In the genomic region with DNA sequence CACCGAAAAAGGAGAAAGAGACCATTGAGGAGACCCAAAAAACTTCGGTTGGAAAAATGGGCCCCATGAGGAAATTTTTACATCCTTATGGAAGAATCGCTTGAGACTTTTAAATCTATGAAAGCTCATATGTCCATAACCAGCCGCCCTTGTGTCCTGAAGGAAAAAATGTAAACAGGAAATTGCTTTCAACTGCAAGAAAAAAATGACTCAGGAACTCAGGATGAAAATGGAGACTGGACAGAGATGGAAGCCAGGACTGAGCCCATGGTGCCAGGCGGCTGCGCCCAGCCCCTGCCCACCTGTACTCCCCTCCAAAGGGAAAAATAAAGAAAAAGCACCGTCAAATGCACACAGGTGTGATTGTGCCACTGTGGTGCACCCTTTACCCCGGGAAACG, we compare ENCODE assay signal across 16 cellular contexts.
DNase-seq lines count a peak whose midpoint lies in the region; ATAC-seq, FAIRE-seq and TF ChIP-seq lines count a peak whose summit lies in the region.
"Had no signal": no experiment of that assay in that cellular context is flagged by ENCODE, and none has a peak within 500 bp of the region (broad histone marks: within the 10 kb centered on the region; RNA-seq: fewer than 3 reads in every experiment).

No MANE protein-coding gene starts in this region.

- peaks cover 10% of the 10 kb centered on the region for H3K4me1 ChIP-seq in adipocyte (ENCODE audit: control insufficient read depth, insufficient read depth, low read length)
- H3K4me1 ChIP-seq in trophoblast cell (ENCODE audit: control insufficient read depth in 1 of 2, insufficient read depth in 2 of 2, low read length in 2 of 2) = no peaks in the 10 kb centered on the region
- H3K4me1 ChIP-seq: Caco-2, HAP-1, lower lobe of right lung had no signal

- H3K36me3 ChIP-seq in adipocyte (ENCODE audit: control insufficient read depth, insufficient read depth, low read length, severe bottlenecking) (no peaks in the 10 kb centered on the region), trophoblast cell (ENCODE audit: control insufficient read depth in 1 of 2, insufficient read depth in 2 of 2, low read length in 2 of 2) (no peaks in the 10 kb centered on the region)
- H3K36me3 ChIP-seq: HAP-1, lower lobe of right lung, MG63 had no signal

- no peak overlapping the region for H2BK120ac ChIP-seq in trophoblast cell (ENCODE audit: insufficient read depth, low read length, poor library complexity)

- peaks cover 6% of the 10 kb centered on the region for H3K4me1 Mint-ChIP-seq in activated CD4-positive, alpha-beta T cell treated with anti-CD3 and anti-CD28 coated beads, Interleukin-2, amount 10 ng/mL, durations not matched to agents 24 days and 14 days
- peaks cover 17% of the 10 kb centered on the region for H3K4me1 Mint-ChIP-seq in T-helper 17 cell
- H3K4me1 Mint-ChIP-seq: immature natural killer cell had no signal

- no peaks in the 10 kb centered on the region for H3K79me2 ChIP-seq in trophoblast cell (ENCODE audit: control insufficient read depth, insufficient read depth, low read length, poor library complexity)

- H3K4ac ChIP-seq in trophoblast cell (ENCODE audit: low read depth, low read length) = no peak overlapping the region

- no peak overlapping the region for H4K12ac ChIP-seq in trophoblast cell (ENCODE audit: low read depth, low read length)

- TF ChIP-seq POLR2A in H54 (IDR thresholded peaks at IDR 0.05; ENCODE audit: low read depth, low read length) = no peak

- no peak overlapping the region for H3K27ac ChIP-seq in trophoblast cell (ENCODE audit: low read depth, low read length)
- H3K27ac ChIP-seq: lower lobe of right lung had no signal

- H3K27me3 ChIP-seq in adipocyte (replicated peaks; ENCODE audit: control insufficient read depth, insufficient read depth, low read length) (peaks cover 15% of the 10 kb centered on the region), trophoblast cell (ENCODE audit: insufficient read depth, low read length) (no peaks in the 10 kb centered on the region)
- H3K27me3 ChIP-seq: MG63 had no signal

- no peak for ATAC-seq in T-helper 17 cell

- H3K14ac ChIP-seq in trophoblast cell (ENCODE audit: low read length) = no peak overlapping the region

- peak; percentile 54 for DNase-seq in AG08395 (ENCODE audit: low spot score)
- DNase-seq in GM04504 (ENCODE audit: low read depth) = peak; percentile 5
- peak; percentile 42 for DNase-seq in adipocyte (ENCODE audit: low read depth)
- DNase-seq in fibroblast of villous mesenchyme (ENCODE audit: low read depth) = peak; percentile 65
- no peak for DNase-seq in trophoblast cell
- DNase-seq in H54 (ENCODE audit: insufficient read length, low spot score) = no peak
- DNase-seq in activated CD4-positive, alpha-beta T cell treated with anti-CD3 and anti-CD28 coated beads, Interleukin-2, amount 10 ng/mL, durations not matched to agents 24 days and 14 days = no peak
- DNase-seq in T-helper 17 cell = no peak
- DNase-seq: activated CD4-positive, alpha-beta T cell treated with anti-CD3 and anti-CD28 coated beads for 1 hour; activated gamma-delta T cell; immature natural killer cell; lower lobe of right lung had no signal

- no peak overlapping the region for H3K4me2 ChIP-seq in trophoblast cell (ENCODE audit: low read length)

- H3K9ac ChIP-seq in adipocyte (ENCODE audit: low read length) (no peak overlapping the region), trophoblast cell (ENCODE audit: low read length) (no peak overlapping the region)

- no peak overlapping the region for H2BK5ac ChIP-seq in trophoblast cell (ENCODE audit: low read depth, low read length, poor library complexity)

- H3K9me3 ChIP-seq in adipocyte (ENCODE audit: control insufficient read depth, low read length) (no peaks in the 10 kb centered on the region), trophoblast cell (ENCODE audit: insufficient read depth, low read depth, low read length) (no peaks in the 10 kb centered on the region), T-helper 17 cell (ENCODE audit: control insufficient read depth, low read length, poor library complexity, severe bottlenecking) (no peaks in the 10 kb centered on the region)
- H3K9me3 ChIP-seq: Caco-2, HAP-1, lower lobe of right lung had no signal

- no peaks in the 10 kb centered on the region for H3K9me3 Mint-ChIP-seq in activated CD4-positive, alpha-beta T cell treated with anti-CD3 and anti-CD28 coated beads, Interleukin-2, amount 10 ng/mL, durations not matched to agents 24 days and 14 days

- no CpG with 5 or more reads among the region's 9 CpGs for WGBS in trophoblast cell (ENCODE audit: extremely low coverage, insufficient coverage, insufficient read length)

- H3K4me3 ChIP-seq in adipocyte (ENCODE audit: low read length) (no peak overlapping the region), fibroblast of villous mesenchyme (ENCODE audit: low read depth, low read length) (peak overlapping the region; percentile 6), trophoblast cell (ENCODE audit: low read depth, low read length) (no peak overlapping the region)
- H3K4me3 ChIP-seq: HAP-1, lower lobe of right lung, MG63 had no signal

- no peak for TF ChIP-seq CTCF in fibroblast of villous mesenchyme (IDR thresholded peaks at IDR 0.05; ENCODE audit: insufficient read depth, low read depth, low read length)

- no peak overlapping the region for H4K91ac ChIP-seq in trophoblast cell (ENCODE audit: low read depth, low read length)

- H2AK5ac ChIP-seq in trophoblast cell (ENCODE audit: low read length) = no peak overlapping the region

- H3K79me1 ChIP-seq in trophoblast cell (ENCODE audit: low read length) = no peaks in the 10 kb centered on the region

- no peak for FAIRE-seq in H54 (lab: Jason Lieb, UNC)
- FAIRE-seq: endometrium had no signal

- H4K8ac ChIP-seq in trophoblast cell (ENCODE audit: low read depth, low read length) = no peak overlapping the region

- H3K27ac Mint-ChIP-seq in activated CD4-positive, alpha-beta T cell treated with anti-CD3 and anti-CD28 coated beads, Interleukin-2, amount 10 ng/mL, durations not matched to agents 24 days and 14 days = no peak overlapping the region
- no peak overlapping the region for H3K27ac Mint-ChIP-seq in T-helper 17 cell
- H3K27ac Mint-ChIP-seq: immature natural killer cell had no signal

- no peak overlapping the region for H3K18ac ChIP-seq in trophoblast cell (ENCODE audit: low read length)

- no peaks in the 10 kb centered on the region for H3K36me3 Mint-ChIP-seq in activated CD4-positive, alpha-beta T cell treated with anti-CD3 and anti-CD28 coated beads, Interleukin-2, amount 10 ng/mL, durations not matched to agents 24 days and 14 days (ENCODE audit: low read depth)
- no peaks in the 10 kb centered on the region for H3K36me3 Mint-ChIP-seq in T-helper 17 cell (ENCODE audit: low read depth)
- H3K36me3 Mint-ChIP-seq: immature natural killer cell had no signal

- no peak overlapping the region for H3K23ac ChIP-seq in trophoblast cell (ENCODE audit: low read length)

- no peak overlapping the region for H3K4me3 Mint-ChIP-seq in activated CD4-positive, alpha-beta T cell treated with anti-CD3 and anti-CD28 coated beads, Interleukin-2, amount 10 ng/mL, durations not matched to agents 24 days and 14 days
- no peak overlapping the region for H3K4me3 Mint-ChIP-seq in T-helper 17 cell
- H3K4me3 Mint-ChIP-seq: immature natural killer cell had no signal

- H2AFZ ChIP-seq in trophoblast cell (ENCODE audit: insufficient read depth, low read length, poor library complexity) = no peak overlapping the region

- intact Hi-C loops in activated CD4-positive, alpha-beta T cell treated with anti-CD3 and anti-CD28 coated beads, Interleukin-2, amount 10 ng/mL, durations not matched to agents 24 days and 14 days (cut with micrococcal nuclease) = no loop called here

- H3K27me3 Mint-ChIP-seq in activated CD4-positive, alpha-beta T cell treated with anti-CD3 and anti-CD28 coated beads, Interleukin-2, amount 10 ng/mL, durations not matched to agents 24 days and 14 days = peaks cover 11% of the 10 kb centered on the region
- H3K27me3 Mint-ChIP-seq in T-helper 17 cell = peaks cover 25% of the 10 kb centered on the region

- H2BK12ac ChIP-seq in trophoblast cell (ENCODE audit: low read length) = no peak overlapping the region

Comparison
In these comparisons a context has a peak if more than half of its experiments do, and no peak if none do; other contexts are left out.
1. DNase-seq: peak in AG08395 (single experiment), GM04504 (single experiment), adipocyte (single experiment) and fibroblast of villous mesenchyme (single experiment); none in trophoblast cell (0 of 2), H54 (single experiment), activated CD4-positive, alpha-beta T cell treated with anti-CD3 and anti-CD28 coated beads, Interleukin-2, amount 10 ng/mL, durations not matched to agents 24 days and 14 days (single experiment) and T-helper 17 cell (0 of 3).